1 cellular context compared by ENCODE assay signal in the genomic region with DNA sequence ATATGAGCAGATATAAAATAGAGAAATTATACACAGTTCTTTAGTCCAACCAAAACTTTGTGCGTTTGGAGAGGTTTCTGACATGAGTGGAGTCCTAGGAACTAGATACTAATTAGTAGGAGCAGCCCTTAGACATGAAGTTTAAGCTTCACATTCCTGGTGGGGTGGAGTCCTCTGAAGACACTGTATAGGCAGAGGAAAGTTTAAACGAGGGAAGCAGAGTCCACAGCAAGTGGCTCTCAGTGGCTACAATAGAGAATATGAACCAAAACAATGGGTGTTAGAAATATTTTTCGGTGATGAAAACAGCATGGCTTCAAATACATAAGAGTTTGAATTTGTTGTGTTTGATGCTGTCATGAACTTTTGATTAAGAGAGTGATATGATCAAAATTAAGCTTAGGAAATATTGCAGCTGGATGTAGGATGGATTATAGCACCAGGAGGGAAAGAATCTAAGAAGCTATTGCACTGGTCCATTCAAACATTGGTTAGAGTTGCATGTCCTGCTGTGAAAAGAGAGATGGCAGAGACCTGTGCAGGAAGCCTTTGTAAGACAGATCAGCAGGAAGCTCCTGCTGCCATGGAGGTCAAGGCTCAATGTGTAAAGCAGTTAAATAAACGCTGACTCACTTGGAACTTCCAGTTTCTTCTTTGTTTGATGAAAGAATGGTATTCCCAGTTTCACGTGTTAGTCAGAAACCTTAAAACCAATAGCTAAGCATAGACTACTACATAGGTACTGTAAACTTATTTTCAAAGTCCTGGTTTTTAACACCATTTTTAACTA.
TF ChIP-seq lines count a peak whose summit lies in the region.

No MANE protein-coding gene starts in this region.

TF ChIP-seq in WTC11, 78 proteins besides CTCF, POLR2A, EP300 and RAD21 (continued from another document):
- no peak for TF ChIP-seq SOX15 (CRISPR knock-in tag; IDR thresholded peaks at IDR 0.05)
- TF ChIP-seq AFF4 (CRISPR knock-in tag; IDR thresholded peaks at IDR 0.05; ENCODE audit: borderline replicate concordance) = 0 out of 2 replicates have a peak, but pooled peaks have one; percentile 61
- TF ChIP-seq ZNF121 (CRISPR knock-in tag; IDR thresholded peaks at IDR 0.05) = no peak
- no peak for TF ChIP-seq TP53 (CRISPR knock-in tag; IDR thresholded peaks at IDR 0.05)
- TF ChIP-seq, protein P1, sequence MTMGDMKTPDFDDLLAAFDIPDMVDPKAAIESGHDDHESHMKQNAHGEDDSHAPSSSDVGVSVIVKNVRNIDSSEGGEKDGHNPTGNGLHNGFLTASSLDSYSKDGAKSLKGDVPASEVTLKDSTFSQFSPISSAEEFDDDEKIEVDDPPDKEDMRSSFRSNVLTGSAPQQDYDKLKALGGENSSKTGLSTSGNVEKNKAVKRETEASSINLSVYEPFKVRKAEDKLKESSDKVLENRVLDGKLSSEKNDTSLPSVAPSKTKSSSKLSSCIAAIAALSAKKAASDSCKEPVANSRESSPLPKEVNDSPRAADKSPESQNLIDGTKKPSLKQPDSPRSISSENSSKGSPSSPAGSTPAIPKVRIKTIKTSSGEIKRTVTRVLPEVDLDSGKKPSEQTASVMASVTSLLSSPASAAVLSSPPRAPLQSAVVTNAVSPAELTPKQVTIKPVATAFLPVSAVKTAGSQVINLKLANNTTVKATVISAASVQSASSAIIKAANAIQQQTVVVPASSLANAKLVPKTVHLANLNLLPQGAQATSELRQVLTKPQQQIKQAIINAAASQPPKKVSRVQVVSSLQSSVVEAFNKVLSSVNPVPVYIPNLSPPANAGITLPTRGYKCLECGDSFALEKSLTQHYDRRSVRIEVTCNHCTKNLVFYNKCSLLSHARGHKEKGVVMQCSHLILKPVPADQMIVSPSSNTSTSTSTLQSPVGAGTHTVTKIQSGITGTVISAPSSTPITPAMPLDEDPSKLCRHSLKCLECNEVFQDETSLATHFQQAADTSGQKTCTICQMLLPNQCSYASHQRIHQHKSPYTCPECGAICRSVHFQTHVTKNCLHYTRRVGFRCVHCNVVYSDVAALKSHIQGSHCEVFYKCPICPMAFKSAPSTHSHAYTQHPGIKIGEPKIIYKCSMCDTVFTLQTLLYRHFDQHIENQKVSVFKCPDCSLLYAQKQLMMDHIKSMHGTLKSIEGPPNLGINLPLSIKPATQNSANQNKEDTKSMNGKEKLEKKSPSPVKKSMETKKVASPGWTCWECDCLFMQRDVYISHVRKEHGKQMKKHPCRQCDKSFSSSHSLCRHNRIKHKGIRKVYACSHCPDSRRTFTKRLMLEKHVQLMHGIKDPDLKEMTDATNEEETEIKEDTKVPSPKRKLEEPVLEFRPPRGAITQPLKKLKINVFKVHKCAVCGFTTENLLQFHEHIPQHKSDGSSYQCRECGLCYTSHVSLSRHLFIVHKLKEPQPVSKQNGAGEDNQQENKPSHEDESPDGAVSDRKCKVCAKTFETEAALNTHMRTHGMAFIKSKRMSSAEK (CRISPR knock-in tag; IDR thresholded peaks at IDR 0.05; ENCODE audit: borderline replicate concordance) = no peak
- TF ChIP-seq, protein P2, sequence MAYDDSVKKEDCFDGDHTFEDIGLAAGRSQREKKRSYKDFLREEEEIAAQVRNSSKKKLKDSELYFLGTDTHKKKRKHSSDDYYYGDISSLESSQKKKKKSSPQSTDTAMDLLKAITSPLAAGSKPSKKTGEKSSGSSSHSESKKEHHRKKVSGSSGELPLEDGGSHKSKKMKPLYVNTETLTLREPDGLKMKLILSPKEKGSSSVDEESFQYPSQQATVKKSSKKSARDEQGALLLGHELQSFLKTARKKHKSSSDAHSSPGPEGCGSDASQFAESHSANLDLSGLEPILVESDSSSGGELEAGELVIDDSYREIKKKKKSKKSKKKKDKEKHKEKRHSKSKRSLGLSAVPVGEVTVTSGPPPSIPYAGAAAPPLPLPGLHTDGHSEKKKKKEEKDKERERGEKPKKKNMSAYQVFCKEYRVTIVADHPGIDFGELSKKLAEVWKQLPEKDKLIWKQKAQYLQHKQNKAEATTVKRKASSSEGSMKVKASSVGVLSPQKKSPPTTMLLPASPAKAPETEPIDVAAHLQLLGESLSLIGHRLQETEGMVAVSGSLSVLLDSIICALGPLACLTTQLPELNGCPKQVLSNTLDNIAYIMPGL (CRISPR knock-in tag; IDR thresholded peaks at IDR 0.05) = no peak
- TF ChIP-seq, protein P3, sequence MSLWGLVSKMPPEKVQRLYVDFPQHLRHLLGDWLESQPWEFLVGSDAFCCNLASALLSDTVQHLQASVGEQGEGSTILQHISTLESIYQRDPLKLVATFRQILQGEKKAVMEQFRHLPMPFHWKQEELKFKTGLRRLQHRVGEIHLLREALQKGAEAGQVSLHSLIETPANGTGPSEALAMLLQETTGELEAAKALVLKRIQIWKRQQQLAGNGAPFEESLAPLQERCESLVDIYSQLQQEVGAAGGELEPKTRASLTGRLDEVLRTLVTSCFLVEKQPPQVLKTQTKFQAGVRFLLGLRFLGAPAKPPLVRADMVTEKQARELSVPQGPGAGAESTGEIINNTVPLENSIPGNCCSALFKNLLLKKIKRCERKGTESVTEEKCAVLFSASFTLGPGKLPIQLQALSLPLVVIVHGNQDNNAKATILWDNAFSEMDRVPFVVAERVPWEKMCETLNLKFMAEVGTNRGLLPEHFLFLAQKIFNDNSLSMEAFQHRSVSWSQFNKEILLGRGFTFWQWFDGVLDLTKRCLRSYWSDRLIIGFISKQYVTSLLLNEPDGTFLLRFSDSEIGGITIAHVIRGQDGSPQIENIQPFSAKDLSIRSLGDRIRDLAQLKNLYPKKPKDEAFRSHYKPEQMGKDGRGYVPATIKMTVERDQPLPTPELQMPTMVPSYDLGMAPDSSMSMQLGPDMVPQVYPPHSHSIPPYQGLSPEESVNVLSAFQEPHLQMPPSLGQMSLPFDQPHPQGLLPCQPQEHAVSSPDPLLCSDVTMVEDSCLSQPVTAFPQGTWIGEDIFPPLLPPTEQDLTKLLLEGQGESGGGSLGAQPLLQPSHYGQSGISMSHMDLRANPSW (CRISPR knock-in tag; conservative IDR thresholded peaks at IDR 0.05; ENCODE audit: low read depth) = no peak
- no peak for TF ChIP-seq TCF7 (CRISPR knock-in tag; IDR thresholded peaks at IDR 0.05; ENCODE audit: low read depth)
- no peak for TF ChIP-seq NFYB (CRISPR knock-in tag; conservative IDR thresholded peaks at IDR 0.05; ENCODE audit: low read depth)
- TF ChIP-seq, protein P4, sequence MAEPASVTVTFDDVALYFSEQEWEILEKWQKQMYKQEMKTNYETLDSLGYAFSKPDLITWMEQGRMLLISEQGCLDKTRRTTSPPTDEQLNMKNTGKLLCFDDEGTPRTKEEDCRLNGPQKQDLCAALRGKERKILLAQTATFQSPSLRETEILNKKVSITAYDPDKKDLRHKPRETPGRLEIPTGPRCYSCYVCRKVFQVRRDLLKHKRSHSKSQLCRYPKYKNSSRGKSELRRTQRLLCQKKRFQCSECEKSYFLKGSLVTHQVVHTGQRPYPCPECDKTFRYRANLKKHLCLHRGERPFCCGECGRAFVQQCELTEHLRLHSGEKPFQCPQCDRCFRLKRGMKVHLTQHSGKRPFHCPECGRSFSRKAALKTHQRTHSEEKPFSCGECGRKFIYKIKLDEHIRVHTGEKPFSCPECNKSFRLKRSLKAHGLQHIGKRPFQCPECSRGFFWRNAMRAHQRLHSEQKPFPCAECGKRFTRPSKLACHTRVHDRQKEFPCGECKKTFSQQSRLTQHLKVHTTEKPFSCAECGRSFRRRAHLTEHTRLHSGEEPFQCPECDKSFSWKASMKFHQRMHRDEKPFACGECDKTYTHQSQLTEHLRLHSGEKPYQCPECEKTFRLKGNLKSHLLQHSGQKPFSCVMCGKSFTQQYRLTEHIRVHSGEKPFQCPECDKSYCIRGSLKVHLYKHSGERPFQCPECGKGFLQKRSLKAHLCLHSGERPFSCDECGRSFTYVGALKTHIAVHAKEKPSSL (CRISPR knock-in tag; conservative IDR thresholded peaks at IDR 0.05) = no peak
- no peak for TF ChIP-seq ZNF416 (CRISPR knock-in tag; IDR thresholded peaks at IDR 0.05)
- no peak for TF ChIP-seq PRRX2 (CRISPR knock-in tag; IDR thresholded peaks at IDR 0.05)
- 0 out of 2 replicates have a peak, but pooled peaks have one; percentile 6 for TF ChIP-seq HMGA2 (CRISPR knock-in tag; IDR thresholded peaks at IDR 0.05)
- TF ChIP-seq, protein P5, sequence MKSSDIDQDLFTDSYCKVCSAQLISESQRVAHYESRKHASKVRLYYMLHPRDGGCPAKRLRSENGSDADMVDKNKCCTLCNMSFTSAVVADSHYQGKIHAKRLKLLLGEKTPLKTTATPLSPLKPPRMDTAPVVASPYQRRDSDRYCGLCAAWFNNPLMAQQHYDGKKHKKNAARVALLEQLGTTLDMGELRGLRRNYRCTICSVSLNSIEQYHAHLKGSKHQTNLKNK (CRISPR knock-in tag; IDR thresholded peaks at IDR 0.05) = no peak
- 0 out of 2 replicates have a peak, but pooled peaks have one; percentile 34 for TF ChIP-seq MAX (CRISPR knock-in tag; IDR thresholded peaks at IDR 0.05)
- no peak for TF ChIP-seq CDX4 (CRISPR knock-in tag; IDR thresholded peaks at IDR 0.05; ENCODE audit: borderline replicate concordance)
- TF ChIP-seq ZNF232 (CRISPR knock-in tag; IDR thresholded peaks at IDR 0.05) = no peak
- TF ChIP-seq TEAD4 (CRISPR knock-in tag; IDR thresholded peaks at IDR 0.05) = no peak
- TF ChIP-seq, protein P6, sequence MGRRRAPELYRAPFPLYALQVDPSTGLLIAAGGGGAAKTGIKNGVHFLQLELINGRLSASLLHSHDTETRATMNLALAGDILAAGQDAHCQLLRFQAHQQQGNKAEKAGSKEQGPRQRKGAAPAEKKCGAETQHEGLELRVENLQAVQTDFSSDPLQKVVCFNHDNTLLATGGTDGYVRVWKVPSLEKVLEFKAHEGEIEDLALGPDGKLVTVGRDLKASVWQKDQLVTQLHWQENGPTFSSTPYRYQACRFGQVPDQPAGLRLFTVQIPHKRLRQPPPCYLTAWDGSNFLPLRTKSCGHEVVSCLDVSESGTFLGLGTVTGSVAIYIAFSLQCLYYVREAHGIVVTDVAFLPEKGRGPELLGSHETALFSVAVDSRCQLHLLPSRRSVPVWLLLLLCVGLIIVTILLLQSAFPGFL (CRISPR knock-in tag; IDR thresholded peaks at IDR 0.05; ENCODE audit: borderline replicate concordance) = no peak
- no peak for TF ChIP-seq SMAD4 (CRISPR knock-in tag; IDR thresholded peaks at IDR 0.05)
- no peak for TF ChIP-seq MXD4 (CRISPR knock-in tag; IDR thresholded peaks at IDR 0.05; ENCODE audit: borderline replicate concordance)
- TF ChIP-seq CBFB (CRISPR knock-in tag; IDR thresholded peaks at IDR 0.05; ENCODE audit: low read depth) = no peak
- TF ChIP-seq NFE2L1 (CRISPR knock-in tag; IDR thresholded peaks at IDR 0.05) = peak; percentile 96
- TF ChIP-seq, protein P7, sequence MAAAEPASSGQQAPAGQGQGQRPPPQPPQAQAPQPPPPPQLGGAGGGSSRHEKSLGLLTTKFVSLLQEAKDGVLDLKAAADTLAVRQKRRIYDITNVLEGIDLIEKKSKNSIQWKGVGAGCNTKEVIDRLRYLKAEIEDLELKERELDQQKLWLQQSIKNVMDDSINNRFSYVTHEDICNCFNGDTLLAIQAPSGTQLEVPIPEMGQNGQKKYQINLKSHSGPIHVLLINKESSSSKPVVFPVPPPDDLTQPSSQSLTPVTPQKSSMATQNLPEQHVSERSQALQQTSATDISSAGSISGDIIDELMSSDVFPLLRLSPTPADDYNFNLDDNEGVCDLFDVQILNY (CRISPR knock-in tag; IDR thresholded peaks at IDR 0.05) = no peak
- no peak for TF ChIP-seq EMX1 (CRISPR knock-in tag; IDR thresholded peaks at IDR 0.05)
- peak; percentile 66 for TF ChIP-seq ZNF423 (CRISPR knock-in tag; IDR thresholded peaks at IDR 0.05)
